In genomic region chr14:48193893-48194292, GRCh38 we compare ENCODE assay signal across 23 cellular contexts.
"Had no signal": no experiment of that assay in that cellular context is flagged by ENCODE, and none has a peak within 500 bp of the region (broad histone marks: within the 10 kb centered on the region; RNA-seq: fewer than 3 reads in every experiment).

No MANE protein-coding gene starts in this region.

- H3K27me3 ChIP-seq: esophagus muscularis mucosa, foreskin keratinocyte, gastroesophageal sphincter, heart left ventricle, hepatocyte, ovary, sigmoid colon, stomach, tibial artery had no signal

- H3K27ac ChIP-seq: esophagus muscularis mucosa, foreskin keratinocyte, gastroesophageal sphincter, heart left ventricle, hepatocyte, ovary, psoas muscle, sigmoid colon, stomach, tibial artery had no signal

- H3K4me2 ChIP-seq: hepatocyte had no signal

- ATAC-seq: foreskin keratinocyte; gastroesophageal sphincter; heart left ventricle; left lobe of liver; natural killer cell; psoas muscle; right cardiac atrium; stimulated activated effector memory CD8-positive, alpha-beta T cell treated with anti-CD3 and anti-CD28 coated beads, Interleukin-12 subunit alpha, Interleukin-12 subunit beta, amount 100 ng/mL, for 72 hours had no signal

- H3K79me2 ChIP-seq: hepatocyte had no signal

- FAIRE-seq: endothelial cell of umbilical vein, kidney had no signal

- H3K9me3 ChIP-seq: esophagus muscularis mucosa, gastroesophageal sphincter, ovary, psoas muscle, sigmoid colon, tibial artery had no signal

- H3K36me3 ChIP-seq: esophagus muscularis mucosa, gastroesophageal sphincter, heart left ventricle, ovary, sigmoid colon, stomach, tibial artery had no signal

- H3K4me3 ChIP-seq: esophagus muscularis mucosa, gastroesophageal sphincter, heart left ventricle, hepatocyte, lung, ovary, psoas muscle, sigmoid colon, stomach, tibial artery had no signal

- H2AFZ ChIP-seq: hepatocyte had no signal

- DNase-seq: effector memory CD4-positive, alpha-beta T cell; foreskin keratinocyte; heart left ventricle; kidney; natural killer cell; occipital lobe; ovary; posterior cingulate gyrus; psoas muscle; right cardiac atrium; sigmoid colon; stimulated activated CD4-positive, alpha-beta T cell treated with anti-CD3 and anti-CD28 coated beads, Interleukin-2, amount 100 ng/mL, for 24 hours; stimulated activated CD4-positive, alpha-beta T cell treated with anti-CD3 and anti-CD28 coated beads, Interleukin-4, amount 100 ng/mL, for 24 hours; stimulated activated naive CD4-positive, alpha-beta T cell treated with Interleukin-2 at 50 U/mL for 16 hours; stomach; tibial artery had no signal

- H3K4me1 ChIP-seq: esophagus muscularis mucosa, foreskin keratinocyte, gastroesophageal sphincter, heart left ventricle, psoas muscle, sigmoid colon, stomach, tibial artery had no signal
